In the genomic region with DNA sequence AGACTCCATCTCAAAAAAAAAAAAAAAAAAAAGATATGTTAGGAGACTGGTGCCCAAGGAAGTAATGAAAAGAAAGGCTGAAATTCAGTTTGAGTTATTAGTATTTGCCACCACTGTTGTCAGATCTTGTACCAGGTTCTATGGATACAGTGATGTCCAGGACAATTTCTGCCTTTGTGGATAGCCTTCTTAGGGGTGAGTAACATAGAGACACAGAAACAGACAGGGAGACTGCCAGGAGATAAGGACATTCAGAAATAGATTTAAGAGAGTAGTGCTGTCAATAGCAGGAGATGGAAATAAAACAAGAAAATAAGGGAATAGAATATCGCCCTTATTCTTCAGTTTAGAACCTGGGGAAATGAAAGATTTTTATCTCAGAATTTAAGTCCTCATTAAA, we compare ENCODE assay signal across 34 cellular contexts. TPM values are rescaled to one million over a fixed set of nuclear protein-coding genes. Genes with fewer than 3 reads are reported as not detected.
"Had no signal": no experiment of that assay in that cellular context is flagged by ENCODE, and none has a peak within 500 bp of the region (broad histone marks: within the 10 kb centered on the region; RNA-seq: fewer than 3 reads in every experiment).

No MANE protein-coding gene starts in this region.

- H3K27me3 Mint-ChIP-seq: activated CD8-positive, alpha-beta T cell treated with anti-CD3 and anti-CD28 coated beads for 36 hours; activated naive CD8-positive, alpha-beta T cell; activated T-helper 17 cell treated with anti-CD3 and anti-CD28 coated beads, Interleukin-2, amount 50 U/mL, for 72 hours had no signal

- H3K36me3 Mint-ChIP-seq: activated naive CD8-positive, alpha-beta T cell had no signal

- H3K4me3 Mint-ChIP-seq: activated CD4-positive, alpha-beta T cell treated with anti-CD3 and anti-CD28 coated beads for 36 hours; activated CD8-positive, alpha-beta T cell treated with anti-CD3 and anti-CD28 coated beads for 36 hours; activated naive CD8-positive, alpha-beta T cell; activated T-cell treated with anti-CD3 and anti-CD28 coated beads, Interleukin-2, amount 50 U/mL, for 4 hours; activated T-helper 17 cell treated with anti-CD3 and anti-CD28 coated beads, Interleukin-2, amount 50 U/mL, for 72 hours had no signal

- DNase-seq: activated CD4-positive, alpha-beta T cell treated with anti-CD3 and anti-CD28 coated beads for 36 hours; activated CD4-positive, alpha-beta T cell treated with anti-CD3 and anti-CD28 coated beads, Interleukin-2, amount 50 U/mL, for 1 hour; activated CD4-positive, alpha-beta T cell treated with anti-CD3 and anti-CD28 coated beads, Interleukin-2, amount 50 U/mL, for 48 hours; activated CD4-positive, CD25-positive, alpha-beta regulatory T cell; activated CD4-positive, CD25-positive, alpha-beta regulatory T cell treated with anti-CD3 and anti-CD28 coated beads, Interleukin-2, amount 50 U/mL, for 72 hours; activated CD8-positive, alpha-beta memory T cell treated with anti-CD3 and anti-CD28 coated beads for 24 hours; activated CD8-positive, alpha-beta T cell treated with anti-CD3 and anti-CD28 coated beads for 36 hours; activated effector memory CD4-positive, alpha-beta T cell treated with Interleukin-2 at 50 U/mL for 16 hours; activated gamma-delta T cell treated with Interleukin-2 at 50 U/mL for 16 hours; activated naive CD4-positive, alpha-beta T cell treated with anti-CD3 and anti-CD28 coated beads, Interleukin-2, amount 50 U/mL, for 16 hours; activated naive CD4-positive, alpha-beta T cell treated with Interleukin-2 at 50 U/mL for 16 hours; activated T-cell treated with anti-CD3 and anti-CD28 coated beads, Interleukin-2, amount 50 U/mL, for 4 hours; amniotic stem cell; anterior cingulate cortex; brain microvascular endothelial cell; central memory CD4-positive, alpha-beta T cell; cerebellar nuclear complex; colonic mucosa; effector CD8-positive, alpha-beta T cell; esophagus squamous epithelium; foreskin melanocyte; T-helper 2 cell had no signal

- H3K4me1 Mint-ChIP-seq: activated CD4-positive, alpha-beta T cell treated with anti-CD3 and anti-CD28 coated beads for 36 hours; activated T-helper 17 cell treated with anti-CD3 and anti-CD28 coated beads, Interleukin-2, amount 50 U/mL, for 72 hours had no signal

- H3K27me3 ChIP-seq: brain microvascular endothelial cell, colonic mucosa, esophagus squamous epithelium, gastroesophageal sphincter had no signal

- H3K9me3 Mint-ChIP-seq: activated CD8-positive, alpha-beta T cell treated with anti-CD3 and anti-CD28 coated beads for 36 hours; activated T-cell treated with anti-CD3 and anti-CD28 coated beads, Interleukin-2, amount 50 U/mL, for 4 hours; activated T-helper 17 cell treated with anti-CD3 and anti-CD28 coated beads, Interleukin-2, amount 50 U/mL, for 72 hours had no signal

- H3K36me3 ChIP-seq: brain microvascular endothelial cell, colonic mucosa, esophagus squamous epithelium, gastroesophageal sphincter had no signal

- H3K4me1 ChIP-seq: colonic mucosa, esophagus squamous epithelium, gastroesophageal sphincter had no signal

- H3K27ac Mint-ChIP-seq: activated CD4-positive, alpha-beta T cell treated with anti-CD3 and anti-CD28 coated beads for 36 hours; activated CD8-positive, alpha-beta T cell treated with anti-CD3 and anti-CD28 coated beads for 36 hours; activated naive CD8-positive, alpha-beta T cell; activated T-helper 17 cell treated with anti-CD3 and anti-CD28 coated beads, Interleukin-2, amount 50 U/mL, for 72 hours had no signal

- H3K9me3 ChIP-seq: colonic mucosa, esophagus squamous epithelium, gastroesophageal sphincter had no signal

- ATAC-seq: activated CD4-positive, alpha-beta T cell treated with anti-CD3 and anti-CD28 coated beads for 36 hours; activated CD8-positive, alpha-beta T cell treated with anti-CD3 and anti-CD28 coated beads for 36 hours; activated T-cell treated with anti-CD3 and anti-CD28 coated beads, Interleukin-2, amount 50 U/mL, for 4 hours; activated T-helper 17 cell treated with anti-CD3 and anti-CD28 coated beads, Interleukin-2, amount 50 U/mL, for 72 hours; gastroesophageal sphincter had no signal

- H3K27ac ChIP-seq: brain microvascular endothelial cell, colonic mucosa, epithelial cell of prostate, esophagus squamous epithelium, gastroesophageal sphincter had no signal

- H3K4me3 ChIP-seq: colonic mucosa, esophagus squamous epithelium, gastroesophageal sphincter had no signal

RNA-seq across cellular contexts. Expression of gene SPINK14, which starts 6.3 kb away (rescaled TPM):
- total RNA-seq: activated CD4-positive, alpha-beta T cell treated with anti-CD3 and anti-CD28 coated beads for 36 hours; activated CD8-positive, alpha-beta T cell treated with anti-CD3 and anti-CD28 coated beads for 36 hours; activated T-cell treated with anti-CD3 and anti-CD28 coated beads, Interleukin-2, amount 50 U/mL, for 4 hours; activated T-helper 17 cell treated with anti-CD3 and anti-CD28 coated beads, Interleukin-2, amount 50 U/mL, for 72 hours; astrocyte; bronchial epithelial cell; colonic mucosa; dermis microvascular lymphatic vessel endothelial cell; endothelial cell of umbilical vein; esophagus squamous epithelium; fibroblast of lung; fibroblast of villous mesenchyme; gastroesophageal sphincter; glomerular endothelial cell; T-helper 1 cell treated with Interleukin-12 subunit alpha and Interleukin-12 subunit beta and Interleukin-4 antibody, amounts not matched to agents 30 ng/mL and 1 ng/mL, for 36 hours had no signal

RNA-seq across cellular contexts. Expression of gene SPINK6, which starts 40.8 kb away (rescaled TPM):
- total RNA-seq: activated CD4-positive, alpha-beta T cell treated with anti-CD3 and anti-CD28 coated beads for 36 hours; activated CD8-positive, alpha-beta T cell treated with anti-CD3 and anti-CD28 coated beads for 36 hours; activated T-cell treated with anti-CD3 and anti-CD28 coated beads, Interleukin-2, amount 50 U/mL, for 4 hours; activated T-helper 17 cell treated with anti-CD3 and anti-CD28 coated beads, Interleukin-2, amount 50 U/mL, for 72 hours; astrocyte; bronchial epithelial cell; dermis microvascular lymphatic vessel endothelial cell; endothelial cell of umbilical vein; fibroblast of lung; fibroblast of villous mesenchyme; gastroesophageal sphincter; glomerular endothelial cell; T-helper 1 cell treated with Interleukin-12 subunit alpha and Interleukin-12 subunit beta and Interleukin-4 antibody, amounts not matched to agents 30 ng/mL and 1 ng/mL, for 36 hours had no signal
